ENCODE assay signal across 24 cellular contexts in the genomic region with DNA sequence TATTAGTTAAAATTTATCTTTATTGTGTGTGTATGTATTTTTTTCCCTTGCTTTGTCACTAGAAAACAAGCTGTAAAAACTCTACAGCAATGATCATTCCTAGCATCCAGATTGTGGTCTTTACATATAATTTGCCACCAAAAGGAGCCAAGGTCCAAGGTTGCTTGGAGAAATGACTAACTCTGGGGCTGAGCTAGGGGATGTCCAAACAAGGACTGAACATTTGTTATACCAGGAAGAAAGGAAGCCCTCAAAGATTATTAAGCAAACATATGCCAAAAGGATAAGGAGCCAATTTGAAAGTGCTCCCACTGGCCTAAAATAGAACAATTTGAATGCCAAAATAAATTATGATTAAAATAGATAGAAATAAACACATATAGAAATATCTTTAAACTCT.
"Had no signal": no experiment of that assay in that cellular context is flagged by ENCODE, and none has a peak within 500 bp of the region (broad histone marks: within the 10 kb centered on the region; RNA-seq: fewer than 3 reads in every experiment).

No MANE protein-coding gene starts in this region.

- H3K36me3 ChIP-seq: breast epithelium, heart left ventricle, lower lobe of right lung, vagina had no signal

- H3K27ac Mint-ChIP-seq: activated CD4-positive, alpha-beta memory T cell treated with anti-CD3 and anti-CD28 coated beads, Interleukin-2, amount 10 ng/mL, durations not matched to agents 7 days and 5 days; activated CD4-positive, alpha-beta T cell treated with anti-CD3 and anti-CD28 coated beads, Interleukin-2, amount 10 ng/mL, durations not matched to agents 24 days and 14 days; activated naive CD4-positive, alpha-beta T cell treated with anti-CD3 and anti-CD28 coated beads, Interleukin-2, amount 50 U/mL, for 24 hours; dendritic cell treated with granulocyte-macrophage colony-stimulating factor and Interleukin-4, amounts not matched to agents 40 ng/mL and 50 ng/mL, for 4 days; naive B cell; stimulated activated naive B cell treated with anti-CD40 and anti-IgM and Interleukin-4, amounts not matched to agents 10 μg/mL and 1 μg/mL and 100 μg/mL, for 72 hours; type B pancreatic cell had no signal

- ATAC-seq: lower lobe of right lung; mucosa of descending colon; sciatic nerve; stimulated activated naive B cell treated with anti-CD40 and anti-IgM and Interleukin-4, amounts not matched to agents 10 μg/mL and 1 μg/mL and 100 μg/mL, for 72 hours had no signal

- H3K27me3 ChIP-seq: breast epithelium, heart left ventricle, testis, vagina had no signal

- DNase-seq: activated CD4-positive, alpha-beta memory T cell treated with anti-CD3 and anti-CD28 coated beads, Interleukin-2, amount 10 ng/mL, durations not matched to agents 7 days and 5 days; activated CD4-positive, alpha-beta T cell treated with anti-CD3 and anti-CD28 coated beads, Interleukin-2, amount 10 ng/mL, durations not matched to agents 24 days and 14 days; activated gamma-delta T cell; activated T-cell treated with anti-CD3 and anti-CD28 coated beads for 4 hours; anterior cingulate cortex; effector CD4-positive, alpha-beta T cell; erythroblast; heart left ventricle; islet precursor cell; lower lobe of right lung; mesendoderm; mucosa of descending colon; naive B cell; nucleus accumbens; stimulated activated CD4-positive, alpha-beta T cell treated with anti-CD3 and anti-CD28 coated beads, Interleukin-15, amount 100 ng/mL, for 24 hours; stimulated activated naive B cell treated with anti-CD40 and anti-IgM and Interleukin-4, amounts not matched to agents 10 μg/mL and 1 μg/mL and 100 μg/mL, for 72 hours; testis had no signal

- H3K4me3 Mint-ChIP-seq: activated CD4-positive, alpha-beta memory T cell treated with anti-CD3 and anti-CD28 coated beads, Interleukin-2, amount 10 ng/mL, durations not matched to agents 7 days and 5 days; activated CD4-positive, alpha-beta T cell treated with anti-CD3 and anti-CD28 coated beads, Interleukin-2, amount 10 ng/mL, durations not matched to agents 24 days and 14 days; activated naive CD4-positive, alpha-beta T cell treated with anti-CD3 and anti-CD28 coated beads, Interleukin-2, amount 50 U/mL, for 24 hours; dendritic cell treated with granulocyte-macrophage colony-stimulating factor and Interleukin-4, amounts not matched to agents 40 ng/mL and 50 ng/mL, for 4 days; naive B cell; stimulated activated naive B cell treated with anti-CD40 and anti-IgM and Interleukin-4, amounts not matched to agents 10 μg/mL and 1 μg/mL and 100 μg/mL, for 72 hours; type B pancreatic cell had no signal

- H3K9me3 ChIP-seq: breast epithelium, lower lobe of right lung, mucosa of descending colon, testis, vagina had no signal

- H3K36me3 Mint-ChIP-seq: activated naive CD4-positive, alpha-beta T cell treated with anti-CD3 and anti-CD28 coated beads, Interleukin-2, amount 50 U/mL, for 24 hours; naive B cell; stimulated activated naive B cell treated with anti-CD40 and anti-IgM and Interleukin-4, amounts not matched to agents 10 μg/mL and 1 μg/mL and 100 μg/mL, for 72 hours; type B pancreatic cell had no signal

- H3K4me1 Mint-ChIP-seq: activated CD4-positive, alpha-beta memory T cell treated with anti-CD3 and anti-CD28 coated beads, Interleukin-2, amount 10 ng/mL, durations not matched to agents 7 days and 5 days; activated CD4-positive, alpha-beta T cell treated with anti-CD3 and anti-CD28 coated beads, Interleukin-2, amount 10 ng/mL, durations not matched to agents 24 days and 14 days; activated naive CD4-positive, alpha-beta T cell treated with anti-CD3 and anti-CD28 coated beads, Interleukin-2, amount 50 U/mL, for 24 hours; naive B cell; stimulated activated naive B cell treated with anti-CD40 and anti-IgM and Interleukin-4, amounts not matched to agents 10 μg/mL and 1 μg/mL and 100 μg/mL, for 72 hours had no signal

- H3K9me3 Mint-ChIP-seq: activated CD4-positive, alpha-beta memory T cell treated with anti-CD3 and anti-CD28 coated beads, Interleukin-2, amount 10 ng/mL, durations not matched to agents 7 days and 5 days; activated CD4-positive, alpha-beta T cell treated with anti-CD3 and anti-CD28 coated beads, Interleukin-2, amount 10 ng/mL, durations not matched to agents 24 days and 14 days; activated naive CD4-positive, alpha-beta T cell treated with anti-CD3 and anti-CD28 coated beads, Interleukin-2, amount 50 U/mL, for 24 hours; dendritic cell treated with granulocyte-macrophage colony-stimulating factor and Interleukin-4, amounts not matched to agents 40 ng/mL and 50 ng/mL, for 4 days; type B pancreatic cell had no signal

- H3K27me3 Mint-ChIP-seq: activated CD4-positive, alpha-beta memory T cell treated with anti-CD3 and anti-CD28 coated beads, Interleukin-2, amount 10 ng/mL, durations not matched to agents 7 days and 5 days; activated CD4-positive, alpha-beta T cell treated with anti-CD3 and anti-CD28 coated beads, Interleukin-2, amount 10 ng/mL, durations not matched to agents 24 days and 14 days; activated naive CD4-positive, alpha-beta T cell treated with anti-CD3 and anti-CD28 coated beads, Interleukin-2, amount 50 U/mL, for 24 hours; dendritic cell treated with granulocyte-macrophage colony-stimulating factor and Interleukin-4, amounts not matched to agents 40 ng/mL and 50 ng/mL, for 4 days; naive B cell; stimulated activated naive B cell treated with anti-CD40 and anti-IgM and Interleukin-4, amounts not matched to agents 10 μg/mL and 1 μg/mL and 100 μg/mL, for 72 hours had no signal

- H3K4me3 ChIP-seq: breast epithelium, heart left ventricle, lower lobe of right lung, mucosa of descending colon, smooth muscle cell, testis, vagina had no signal
